ENCODE assay signal across 8 cellular contexts in the genomic region with DNA sequence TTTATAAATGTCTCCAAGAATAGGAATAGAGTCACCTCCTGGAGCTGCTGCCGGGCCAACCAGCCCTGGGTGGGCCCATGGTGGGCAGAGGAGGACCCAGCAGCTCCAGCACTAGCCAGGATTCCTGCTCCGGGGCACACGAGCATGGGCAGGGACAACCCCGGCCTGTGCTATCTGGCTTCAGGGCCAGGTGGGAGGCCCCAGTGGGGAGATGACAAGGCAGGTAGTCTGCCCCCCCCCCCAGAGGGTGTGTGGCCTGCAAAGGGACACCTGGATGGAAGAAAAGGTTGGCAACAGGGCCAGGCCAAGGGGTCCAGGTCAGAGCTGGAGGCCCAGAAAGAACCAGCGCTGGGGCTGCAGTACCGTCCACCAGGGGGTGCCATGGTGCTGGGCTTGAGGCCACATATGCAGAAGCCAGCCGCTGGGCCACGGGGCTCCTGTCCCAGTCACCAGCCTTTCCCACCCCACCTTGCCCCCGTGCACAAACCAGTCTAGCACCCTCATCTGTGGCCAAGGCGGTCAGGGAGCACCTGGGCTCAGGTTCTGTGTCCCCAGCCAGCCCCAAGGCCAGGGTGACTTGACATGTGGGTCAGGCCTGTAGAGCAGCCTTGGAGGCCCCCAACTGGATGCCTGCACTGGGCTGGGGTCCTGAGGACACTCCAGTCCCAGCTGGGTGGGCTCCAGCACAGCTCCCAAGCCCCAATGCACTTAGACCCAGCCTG. TPM values are rescaled to one million over a fixed set of nuclear protein-coding genes. Genes with fewer than 3 reads are reported as not detected.
DNase-seq lines count a peak whose midpoint lies in the region; ATAC-seq and TF ChIP-seq lines count a peak whose summit lies in the region.

No MANE protein-coding gene starts in this region.

- TF ChIP-seq CTCF in DOHH2 (IDR thresholded peaks at IDR 0.05; ENCODE audit: low read depth, low read length, poor library complexity, severe bottlenecking) (peak; percentile 90), right atrium auricular region (IDR thresholded peaks at IDR 0.05) (peak; percentile 89 to 96), retinal pigment epithelial cell (conservative IDR thresholded peaks at IDR 0.05; ENCODE audit: low read depth, low read length) (peak; percentile 90)

- no peaks in the 10 kb centered on the region for H3K27me3 Mint-ChIP-seq in T-helper 17 cell

- no peaks in the 10 kb centered on the region for H3K36me3 ChIP-seq in DOHH2 (ENCODE audit: control insufficient read depth, low read length)
- no peaks in the 10 kb centered on the region for H3K36me3 ChIP-seq in right atrium auricular region

- H3K9me2 ChIP-seq in DOHH2 (replicated peaks; ENCODE audit: control insufficient read depth, low read length), result no peaks in the 10 kb centered on the region

- H3K4me1 ChIP-seq in DOHH2 (ENCODE audit: control insufficient read depth, low read length) (peaks cover 52% of the 10 kb centered on the region), right atrium auricular region (peaks cover 0 to 62% of the 10 kb centered on the region in 2 donors)

- H4K20me1 ChIP-seq in DOHH2 (ENCODE audit: control insufficient read depth, insufficient read depth, low read depth, low read length), result no peaks in the 10 kb centered on the region

- peaks cover 3% of the 10 kb centered on the region for H3K36me3 Mint-ChIP-seq in T-helper 17 cell (ENCODE audit: low read depth)

- H3K27ac Mint-ChIP-seq in T-helper 17 cell, result peak overlapping the region; percentile 88

- peaks cover 6% of the 10 kb centered on the region for H3F3A ChIP-seq in DOHH2 (ENCODE audit: control insufficient read depth, insufficient read depth)

- H3K4me3 ChIP-seq in DOHH2 (ENCODE audit: low read length) (no peak overlapping the region), right atrium auricular region (peak overlapping the region in 1 of 2 donors; percentile 24), retinal pigment epithelial cell (ENCODE audit: low read length) (no peak overlapping the region)

- no peaks in the 10 kb centered on the region for H3K79me2 ChIP-seq in DOHH2 (ENCODE audit: control insufficient read depth, low read length)

- H3K4me3 Mint-ChIP-seq in T-helper 17 cell, result peak overlapping the region; percentile 84

- H3K9me3 ChIP-seq in DOHH2 (ENCODE audit: control insufficient read depth, insufficient read depth, low read length) (no peaks in the 10 kb centered on the region), T-helper 17 cell (ENCODE audit: control insufficient read depth, low read length, poor library complexity, severe bottlenecking) (no peaks in the 10 kb centered on the region), right atrium auricular region (no peaks in the 10 kb centered on the region)

- H3K27ac ChIP-seq in DOHH2 (ENCODE audit: low read depth, low read length) (peak overlapping the region; percentile 86), right atrium auricular region (peak overlapping the region; percentile 83 to 87)

- H3K4me1 Mint-ChIP-seq in T-helper 17 cell, result peaks cover 23% of the 10 kb centered on the region

- H3K4me2 ChIP-seq in DOHH2 (ENCODE audit: low read length), result peak overlapping the region; percentile 65

- DNase-seq in Kasumi-1 (lab: John Stamatoyannopoulos, UW), result peak; percentile 47 to 64
- peak; percentile 63 to 83 (median 75) for DNase-seq in T-helper 17 cell
- peak in 45 of 56 donors; percentile 24 to 87 (median 59) for DNase-seq in amygdala (lab: John Stamatoyannopoulos, UW)
- DNase-seq in right atrium auricular region (ENCODE audit: low spot score), result peak; percentile 92
- no peak for DNase-seq in retinal pigment epithelial cell (ENCODE audit: low read depth)

- peak; percentile 61 for ATAC-seq in T-helper 17 cell
- no peak for ATAC-seq in HG02852 (IDR thresholded peaks at IDR 0.05; ENCODE audit: unreplicated experiment)
- no peak for ATAC-seq in GM18502 (IDR thresholded peaks at IDR 0.05; ENCODE audit: poor library complexity, unreplicated experiment)

- H3K27me3 ChIP-seq in DOHH2 (ENCODE audit: control insufficient read depth, low read length), result no peaks in the 10 kb centered on the region
- no peaks in the 10 kb centered on the region for H3K27me3 ChIP-seq in right atrium auricular region

RNA-seq across cellular contexts. Expression of gene TSPAN32, which starts 3.5 kb away (rescaled TPM):
- total RNA-seq in T-helper 17 cell (10 to 100 TPM; 65.7 to 93.2 TPM), right atrium auricular region (10 to 100 TPM in 1 of 2 donors, 1 to 10 TPM in 1; 2.6 to 15.2 TPM)

RNA-seq across cellular contexts. Expression of gene C11orf21, which starts 3.6 kb away (rescaled TPM):
- 10 to 100 TPM; 50.1 to 89.1 TPM for total RNA-seq in T-helper 17 cell
- total RNA-seq in right atrium auricular region, result 10 to 100 TPM in 1 of 2 donors, 1 to 10 TPM in 1; 1.4 to 11.9 TPM

RNA-seq across cellular contexts. Expression of gene ASCL2, which starts 34.9 kb away (rescaled TPM):
- total RNA-seq in T-helper 17 cell, result under 1 TPM in 1 of 2 donors, not detected in 1; 0.18 TPM
- under 1 TPM in 1 of 2 donors, not detected in 1; 0.51 TPM for total RNA-seq in right atrium auricular region

Comparison
In these comparisons a context has a peak if more than half of its experiments do, and no peak if none do; other contexts are left out.
1. RNA of gene TSPAN32, which starts 3.5 kb away (total RNA-seq): 65.7 to 93.2 TPM in T-helper 17 cell; 2.6 to 15.2 TPM in right atrium auricular region; every median in the first group is over 4 times any median in the second.
2. Peak in every context shown above with its lines, with median percentiles within 50 percentile points of each other: CTCF ChIP-seq.